9 cellular contexts compared by ENCODE assay signal in genomic region chr13:51208707-51209106, GRCh38. TPM values are rescaled to one million over a fixed set of nuclear protein-coding genes. Genes with fewer than 3 reads are reported as not detected.
"Had no signal": no experiment of that assay in that cellular context is flagged by ENCODE, and none has a peak within 500 bp of the region (broad histone marks: within the 10 kb centered on the region; RNA-seq: fewer than 3 reads in every experiment).

No MANE protein-coding gene starts in this region.

- FAIRE-seq: H54, K562 had no signal

- H3K27ac ChIP-seq: HL-60 had no signal

- H3K27ac Mint-ChIP-seq: H9, HFFc6 had no signal

- H3K4me3 Mint-ChIP-seq: H9, HFFc6 had no signal

- H3K4me3 ChIP-seq: K562 had no signal

- DNase-seq: GOT3, H9, HCEC 1CT, HFFc6, IMR-90, KG1 had no signal

- H3K9me3 Mint-ChIP-seq: H9, HFFc6 had no signal

- ATAC-seq: K562 had no signal

RNA-seq across cellular contexts. Expression of gene FAM124A, which starts 13.5 kb away (rescaled TPM):
- total RNA-seq: HFFc6, IMR-90, K562 had no signal
- polyA plus RNA-seq: K562 had no signal
